ENCODE assay signal across 12 cellular contexts in the genomic region with DNA sequence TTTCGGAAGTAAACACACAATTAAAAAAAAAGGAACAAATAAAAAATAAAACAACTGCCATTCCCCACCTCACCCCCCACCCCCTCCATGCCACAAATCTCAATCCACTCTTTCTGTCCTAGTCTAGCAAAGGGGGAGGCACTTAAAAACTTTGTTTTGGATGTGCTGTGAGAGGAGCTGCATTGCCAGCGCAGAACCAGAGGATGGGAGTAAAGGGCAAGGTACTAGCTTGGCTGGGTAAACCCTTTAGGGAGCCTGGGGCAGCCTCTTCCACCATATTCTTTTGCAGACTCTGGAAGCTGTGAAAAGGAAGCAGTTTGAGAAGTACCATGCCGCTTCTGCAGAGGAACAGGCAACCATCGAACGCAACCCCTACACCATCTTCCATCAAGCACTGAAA. TPM values are rescaled to one million over a fixed set of nuclear protein-coding genes. Genes with fewer than 3 reads are reported as not detected.
DNase-seq lines count a peak whose midpoint lies in the region; ATAC-seq and TF ChIP-seq lines count a peak whose summit lies in the region.
"Had no signal": no experiment of that assay in that cellular context is flagged by ENCODE, and none has a peak within 500 bp of the region (broad histone marks: within the 10 kb centered on the region; RNA-seq: fewer than 3 reads in every experiment).

No MANE protein-coding gene starts in this region.

- H3K27ac ChIP-seq in A673 (ENCODE audit: low read depth, low read length, poor library complexity, severe bottlenecking), result no peak overlapping the region
- H3K27ac ChIP-seq in hepatocyte, result no peak overlapping the region
- H3K27ac ChIP-seq in osteoblast (ENCODE audit: low read depth, low read length), result no peak overlapping the region
- no peak overlapping the region for H3K27ac ChIP-seq in body of pancreas

- H3K79me2 ChIP-seq in hepatocyte, result peaks cover 47% of the 10 kb centered on the region
- H3K79me2 ChIP-seq in osteoblast (ENCODE audit: insufficient read depth, low read length), result peaks cover 51% of the 10 kb centered on the region

- H3K27ac Mint-ChIP-seq in T-helper 17 cell, result peak overlapping the region; percentile 16

- H4K20me1 ChIP-seq in hepatocyte (ENCODE audit: insufficient read depth, poor library complexity, severe bottlenecking) (peaks cover 11% of the 10 kb centered on the region), osteoblast (ENCODE audit: insufficient read depth, low read length) (peaks cover 16% of the 10 kb centered on the region)

- no peak for TF ChIP-seq CTCF in A673 (conservative IDR thresholded peaks at IDR 0.05; ENCODE audit: low read depth, low read length)
- TF ChIP-seq CTCF in GM12864 (IDR thresholded peaks at IDR 0.05; ENCODE audit: low read depth, low read length, missing control alignments), result no peak
- TF ChIP-seq CTCF in hepatocyte (IDR thresholded peaks at IDR 0.05; ENCODE audit: poor library complexity), result no peak
- TF ChIP-seq CTCF in osteoblast (IDR thresholded peaks at IDR 0.05; ENCODE audit: extremely low read depth, low read depth, low read length), result no peak
- no peak for TF ChIP-seq CTCF in body of pancreas (IDR thresholded peaks at IDR 0.05)

- H2AFZ ChIP-seq in hepatocyte, result no peak overlapping the region
- H2AFZ ChIP-seq in osteoblast (ENCODE audit: low read length), result no peak overlapping the region

- intact Hi-C loops in A673 (cut with micrococcal nuclease; ENCODE audit: unreplicated experiment) (no loop called here), body of pancreas (cut with DNase I) (no loop called here)

- WGBS in hepatocyte (ENCODE audit: low lambda C conversion rate, missing lambda C conversion rate), result 92% methylated on average over 5 of the region's 5 CpGs
- 89 to 92% methylated on average over 5 of the region's 5 CpGs for WGBS in body of pancreas, 2 donors

- peaks cover 39% of the 10 kb centered on the region for H3K36me3 ChIP-seq in A673 (ENCODE audit: insufficient read depth, low read length, poor library complexity, severe bottlenecking)
- no peaks in the 10 kb centered on the region for H3K36me3 ChIP-seq in hepatocyte (replicated peaks; ENCODE audit: insufficient read depth, low read depth)
- peaks cover 29% of the 10 kb centered on the region for H3K36me3 ChIP-seq in osteoblast (ENCODE audit: insufficient read depth, low read length)
- H3K36me3 ChIP-seq in body of pancreas (replicated peaks in 1 of 2; ENCODE audit: insufficient read depth in 1 of 2, low read depth in 2 of 2), result no peaks in the 10 kb centered on the region

- H3K4me3 ChIP-seq in A673 (ENCODE audit: low read depth, low read length, poor library complexity, severe bottlenecking) (peak overlapping the region; percentile 84), GM12864 (ENCODE audit: low read depth, low read length) (peak overlapping the region; percentile 68; the same call in 1 of the 2 replicates), hepatocyte (no peak overlapping the region), osteoblast (ENCODE audit: insufficient read depth, low read length) (no peak overlapping the region), body of pancreas (no peak overlapping the region)

- H3K4me1 Mint-ChIP-seq in T-helper 17 cell, result peaks cover 34% of the 10 kb centered on the region

- no peaks in the 10 kb centered on the region for H3K9me2 ChIP-seq in hepatocyte (replicated peaks; ENCODE audit: insufficient read depth)

- peak overlapping the region; percentile 97 for H3K4me3 Mint-ChIP-seq in T-helper 17 cell

- DNase-seq in A673 (ENCODE audit: low spot score) (no peak), GM12864 (ENCODE audit: low read depth) (no peak), T-helper 17 cell (no peak), hepatocyte (ENCODE audit: low spot score) (no peak), osteoblast (ENCODE audit: insufficient read length, low spot score, missing footprints) (no peak), body of pancreas (no peak)
- DNase-seq: activated CD8-positive, alpha-beta memory T cell treated with anti-CD3 and anti-CD28 coated beads for 24 hours; DMS79 treated with DMSO at 0.1 percent for 48 hours; NCI-H1092 treated with DMSO at 0.1 percent for 48 hours; transverse colon had no signal

- CTCF ChIA-PET in A673 (lab: Charles Lee), result interaction anchor here (0.6 to 4.2 kb wide), 2 partner anchors 8 to 17 kb away, joined by 7 to 16 read pairs; a partner anchor contains a TSS

- POLR2A ChIA-PET in A673 (lab: Charles Lee; ENCODE audit: low non-redundant PET), result interaction anchor here (0.6 to 0.8 kb wide), 3 partner anchors 8 to 390 kb away, joined by 3 to 4 read pairs (median 4); a partner anchor contains a TSS

- H3K9me3 ChIP-seq in A673 (ENCODE audit: low read depth, low read length, poor library complexity, severe bottlenecking) (no peaks in the 10 kb centered on the region), T-helper 17 cell (ENCODE audit: control insufficient read depth, low read length, poor library complexity, severe bottlenecking) (no peaks in the 10 kb centered on the region), hepatocyte (ENCODE audit: low read depth) (no peaks in the 10 kb centered on the region), osteoblast (ENCODE audit: low read depth, low read length) (no peaks in the 10 kb centered on the region), body of pancreas (no peaks in the 10 kb centered on the region)
- H3K9me3 ChIP-seq: transverse colon had no signal

- ATAC-seq in T-helper 17 cell, result no peak
- ATAC-seq in body of pancreas, result no peak
- ATAC-seq in HG03108 (IDR thresholded peaks at IDR 0.05; ENCODE audit: unreplicated experiment), result no peak
- ATAC-seq in GM18873 (IDR thresholded peaks at IDR 0.05; ENCODE audit: low FRiP score, unreplicated experiment), result no peak

- H3K36me3 Mint-ChIP-seq in T-helper 17 cell (ENCODE audit: low read depth), result no peaks in the 10 kb centered on the region

- H3K4me1 ChIP-seq in A673 (ENCODE audit: insufficient read depth, low read length, poor library complexity, severe bottlenecking) (peaks cover 10% of the 10 kb centered on the region), hepatocyte (ENCODE audit: insufficient read depth) (peaks cover 8% of the 10 kb centered on the region), osteoblast (ENCODE audit: insufficient read depth, low read length) (peaks cover 26% of the 10 kb centered on the region), body of pancreas (peaks cover 24% of the 10 kb centered on the region)

- TF ChIP-seq POLR2A in body of pancreas (IDR thresholded peaks at IDR 0.05), result no peak

- H3K4me2 ChIP-seq in hepatocyte, result peak overlapping the region; percentile 85
- no peak overlapping the region for H3K4me2 ChIP-seq in osteoblast (ENCODE audit: insufficient read depth, low read length)

- H3K27me3 ChIP-seq in A673 (replicated peaks; ENCODE audit: insufficient read depth, low read depth, low read length, poor library complexity), result no peaks in the 10 kb centered on the region
- H3K27me3 ChIP-seq in hepatocyte, result no peaks in the 10 kb centered on the region
- no peaks in the 10 kb centered on the region for H3K27me3 ChIP-seq in osteoblast (ENCODE audit: insufficient read depth, low read length)
- no peaks in the 10 kb centered on the region for H3K27me3 ChIP-seq in body of pancreas
- H3K27me3 ChIP-seq: transverse colon had no signal

- H3K27me3 Mint-ChIP-seq in T-helper 17 cell, result no peaks in the 10 kb centered on the region

- BruUV-seq in A673 (replicated peaks; lab: Mats Ljungman, UMichigan), result no TSS peak

RNA-seq across cellular contexts. Expression of a gene that starts 1.4 kb away (rescaled TPM):
- total RNA-seq in A673 (2021) (103 and 105 TPM in 2 replicates), T-helper 17 cell (10 to 100 TPM; 33.9 to 35.6 TPM), hepatocyte (43.4 and 47.5 TPM in 2 replicates), osteoblast (43.6 and 45.6 TPM in 2 replicates), body of pancreas (10 to 100 TPM; 13.7 to 25.4 TPM)
- 94.9 and 102 TPM in 2 replicates for polyA plus RNA-seq in hepatocyte

RNA-seq across cellular contexts. Expression of a gene that starts 1.6 kb away (rescaled TPM):
- total RNA-seq in A673 (2021) (52.7 and 55.8 TPM in 2 replicates), T-helper 17 cell (10 to 100 TPM; 85.4 to 89.1 TPM), hepatocyte (17.7 and 24.4 TPM in 2 replicates), osteoblast (9.0 and 12.1 TPM in 2 replicates), body of pancreas (10 to 100 TPM; 13.5 to 24.1 TPM)
- 20.2 and 26.0 TPM in 2 replicates for polyA plus RNA-seq in hepatocyte

RNA-seq across cellular contexts. Expression of a gene that starts 8.0 kb away (rescaled TPM):
- total RNA-seq in A673 (2021) (14.7 and 22.4 TPM in 2 replicates), T-helper 17 cell (10 to 100 TPM; 27.0 to 35.0 TPM), hepatocyte (11.0 and 12.4 TPM in 2 replicates), osteoblast (8.7 and 9.4 TPM in 2 replicates), body of pancreas (10 to 100 TPM; 20.5 to 26.4 TPM)
- polyA plus RNA-seq in hepatocyte, result 23.6 and 31.4 TPM in 2 replicates

RNA-seq across cellular contexts. Expression of a gene that starts 26.2 kb away (rescaled TPM):
- total RNA-seq in A673 (2021) (40.0 and 45.0 TPM in 2 replicates), T-helper 17 cell (10 to 100 TPM; 13.7 to 15.1 TPM), hepatocyte (4.6 and 10.8 TPM in 2 replicates), osteoblast (4.7 and 7.1 TPM in 2 replicates), body of pancreas (1 to 10 TPM; 7.6 to 8.3 TPM)
- polyA plus RNA-seq in hepatocyte, result 7.6 and 8.4 TPM in 2 replicates

RNA-seq across cellular contexts. Expression of a gene that starts 57.6 kb away (rescaled TPM):
- total RNA-seq in A673 (2021), result 140 and 156 TPM in 2 replicates
- 10 to 100 TPM; 75.0 to 75.3 TPM for total RNA-seq in T-helper 17 cell
- total RNA-seq in hepatocyte, result 28.6 and 33.6 TPM in 2 replicates
- polyA plus RNA-seq in hepatocyte, result 38.8 and 45.5 TPM in 2 replicates
- 26.4 and 26.5 TPM in 2 replicates for total RNA-seq in osteoblast
- total RNA-seq in body of pancreas, result 10 to 100 TPM; 19.7 to 40.2 TPM

Comparison
In these comparisons a context has a peak if more than half of its experiments do, and no peak if none do; other contexts are left out.
1. H3K4me3 ChIP-seq: peak in A673 (single experiment) and GM12864 (single experiment); none in hepatocyte (single experiment), osteoblast (single experiment) and body of pancreas (0 of 2).